ENCODE assay signal across 9 cellular contexts in genomic region chr19:47417746-47418594, GRCh38. TPM values are rescaled to one million over a fixed set of nuclear protein-coding genes. Genes with fewer than 3 reads are reported as not detected.
DNase-seq lines count a peak whose midpoint lies in the region; ATAC-seq and TF ChIP-seq lines count a peak whose summit lies in the region.
"Had no signal": no experiment of that assay in that cellular context is flagged by ENCODE, and none has a peak within 500 bp of the region (broad histone marks: within the 10 kb centered on the region; RNA-seq: fewer than 3 reads in every experiment).

No MANE protein-coding gene starts in this region.

- 6% methylated on average over 29 of the region's 29 CpGs for WGBS in aorta, 2 donors

- H3K36me3 Mint-ChIP-seq in activated naive CD4-positive, alpha-beta T cell treated with anti-CD3 and anti-CD28 coated beads, Interleukin-2, amount 10 ng/mL, durations not matched to agents 7 days and 5 days = no peaks in the 10 kb centered on the region
- H3K36me3 Mint-ChIP-seq in activated naive CD4-positive, alpha-beta T cell treated with anti-CD3 and anti-CD28 coated beads for 36 hours (ENCODE audit: low read depth) = no peaks in the 10 kb centered on the region

- H3K36me3 ChIP-seq in ascending aorta = no peaks in the 10 kb centered on the region
- no peaks in the 10 kb centered on the region for H3K36me3 ChIP-seq in thoracic aorta
- no peaks in the 10 kb centered on the region for H3K36me3 ChIP-seq in aorta (ENCODE audit: control insufficient read depth in 1 of 2, insufficient read depth in 2 of 2, low read length in 1 of 2)
- H3K36me3 ChIP-seq: MG63 had no signal

- H3K9me3 ChIP-seq in ascending aorta = no peaks in the 10 kb centered on the region
- H3K9me3 ChIP-seq in thoracic aorta = no peaks in the 10 kb centered on the region
- H3K9me3 ChIP-seq in aorta (ENCODE audit: control insufficient read depth, low read length) = no peaks in the 10 kb centered on the region
- H3K9me3 ChIP-seq: MG63 had no signal

- peaks cover 12% of the 10 kb centered on the region for H3K4me1 Mint-ChIP-seq in activated naive CD4-positive, alpha-beta T cell treated with anti-CD3 and anti-CD28 coated beads, Interleukin-2, amount 10 ng/mL, durations not matched to agents 7 days and 5 days
- peaks cover 43% of the 10 kb centered on the region for H3K4me1 Mint-ChIP-seq in activated naive CD4-positive, alpha-beta T cell treated with anti-CD3 and anti-CD28 coated beads for 36 hours (ENCODE audit: low read depth)

- ATAC-seq in thoracic aorta (ENCODE audit: insufficient number of reproducible peaks, low FRiP score, low read depth) (no peak), HG03175 (IDR thresholded peaks at IDR 0.05; ENCODE audit: unreplicated experiment) (no peak), aorta (ENCODE audit: low FRiP score) (no peak)

- TF ChIP-seq CTCF in ascending aorta (IDR thresholded peaks at IDR 0.05) (no peak), thoracic aorta (IDR thresholded peaks at IDR 0.05) (no peak)

- H3K4me1 ChIP-seq in ascending aorta (peaks cover 7 to 8% of the 10 kb centered on the region in 2 donors), thoracic aorta (ENCODE audit: control insufficient read depth in 1 of 2, low read depth in 2 of 2) (no peaks in the 10 kb centered on the region), aorta (ENCODE audit: control insufficient read depth in 1 of 2, insufficient read depth in 2 of 2, low read length in 2 of 2) (no peaks in the 10 kb centered on the region)

- peak overlapping the region; percentile 25 for H3K4me3 Mint-ChIP-seq in activated naive CD4-positive, alpha-beta T cell treated with anti-CD3 and anti-CD28 coated beads, Interleukin-2, amount 10 ng/mL, durations not matched to agents 7 days and 5 days
- H3K4me3 Mint-ChIP-seq in activated naive CD4-positive, alpha-beta T cell treated with anti-CD3 and anti-CD28 coated beads for 36 hours = no peak overlapping the region

- intact Hi-C loops in activated naive CD4-positive, alpha-beta T cell treated with anti-CD3 and anti-CD28 coated beads for 36 hours (cut with micrococcal nuclease) = loop anchor here (1.0 kb wide), 1 partner anchor 19 kb away; no protein-coding TSS in a partner anchor
- intact Hi-C loops in ascending aorta (cut with DNase I) = no loop called here
- intact Hi-C loops in aorta (cut with DNase I) = no loop called here

- CTCF ChIA-PET in activated naive CD4-positive, alpha-beta T cell treated with anti-CD3 and anti-CD28 coated beads, Interleukin-2, amount 10 ng/mL, durations not matched to agents 7 days and 5 days (lab: Charles Lee) = interaction anchor here (0.9 to 1.0 kb wide), 2 partner anchors 11 kb away, joined by 3 read pairs; no protein-coding TSS in a partner anchor
- CTCF ChIA-PET in activated naive CD4-positive, alpha-beta T cell treated with anti-CD3 and anti-CD28 coated beads for 36 hours (lab: Charles Lee) = interaction anchor here (1.2 kb wide), 1 partner anchor 10 kb away, joined by 4 read pairs; no protein-coding TSS in a partner anchor

- H3K27me3 ChIP-seq in ascending aorta = peaks cover 12% of the 10 kb centered on the region
- H3K27me3 ChIP-seq in thoracic aorta (replicated peaks; ENCODE audit: insufficient read depth) = peaks cover 33% of the 10 kb centered on the region
- H3K27me3 ChIP-seq in aorta (ENCODE audit: control insufficient read depth in 1 of 2, insufficient read depth in 2 of 2, low read length in 1 of 2) = peaks cover 0 to 2% of the 10 kb centered on the region in 2 donors

- no peaks in the 10 kb centered on the region for H3K9me3 Mint-ChIP-seq in activated naive CD4-positive, alpha-beta T cell treated with anti-CD3 and anti-CD28 coated beads, Interleukin-2, amount 10 ng/mL, durations not matched to agents 7 days and 5 days
- H3K9me3 Mint-ChIP-seq in activated naive CD4-positive, alpha-beta T cell treated with anti-CD3 and anti-CD28 coated beads for 36 hours = no peaks in the 10 kb centered on the region

- DNase-seq in activated naive CD4-positive, alpha-beta T cell treated with anti-CD3 and anti-CD28 coated beads, Interleukin-2, amount 10 ng/mL, durations not matched to agents 7 days and 5 days = no peak
- DNase-seq in activated naive CD4-positive, alpha-beta T cell treated with anti-CD3 and anti-CD28 coated beads for 36 hours = no peak
- DNase-seq in ascending aorta (ENCODE audit: low spot score in 2 of 2) (no peak), islet precursor cell (peak; percentile 56), thoracic aorta (ENCODE audit: low spot score) (no peak), DMS153 treated with DMSO at 0.1 percent for 48 hours (lab: John Stamatoyannopoulos, UW; ENCODE audit: unreplicated experiment) (no peak), aorta (no peak)
- DNase-seq: MG63 had no signal

- no peak overlapping the region for H3K27ac Mint-ChIP-seq in activated naive CD4-positive, alpha-beta T cell treated with anti-CD3 and anti-CD28 coated beads, Interleukin-2, amount 10 ng/mL, durations not matched to agents 7 days and 5 days
- H3K27ac Mint-ChIP-seq in activated naive CD4-positive, alpha-beta T cell treated with anti-CD3 and anti-CD28 coated beads for 36 hours = no peak overlapping the region

- H3K4me3 ChIP-seq in ascending aorta (peak overlapping the region; percentile 45 to 63), thoracic aorta (peak overlapping the region; percentile 37), aorta (ENCODE audit: low read length in 2 of 2) (no peak overlapping the region)
- H3K4me3 ChIP-seq: MG63 had no signal

- H3K27me3 Mint-ChIP-seq in activated naive CD4-positive, alpha-beta T cell treated with anti-CD3 and anti-CD28 coated beads, Interleukin-2, amount 10 ng/mL, durations not matched to agents 7 days and 5 days = peaks cover 52% of the 10 kb centered on the region
- peaks cover 71% of the 10 kb centered on the region for H3K27me3 Mint-ChIP-seq in activated naive CD4-positive, alpha-beta T cell treated with anti-CD3 and anti-CD28 coated beads for 36 hours (ENCODE audit: low read depth)

- H3K27ac ChIP-seq in ascending aorta (no peak overlapping the region), thoracic aorta (peak overlapping the region in 1 of 2 donors; percentile 38), aorta (ENCODE audit: low read depth in 1 of 2, low read length in 2 of 2) (no peak overlapping the region)

RNA-seq across cellular contexts. Expression of gene MEIS3, which starts 1.4 kb away (rescaled TPM):
- not detected for total RNA-seq in activated naive CD4-positive, alpha-beta T cell treated with anti-CD3 and anti-CD28 coated beads for 36 hours
- total RNA-seq in ascending aorta = 28.6 TPM
- 10 to 100 TPM in 1 of 2 donors, 1 to 10 TPM in 1; 6.4 to 11.5 TPM for total RNA-seq in thoracic aorta
- total RNA-seq in aorta = 10 to 100 TPM in 1 of 2 donors, 1 to 10 TPM in 1; 7.7 to 19.6 TPM
- polyA plus RNA-seq in aorta = 1 to 10 TPM in 1 of 2 donors, under 1 TPM in 1; 0.75 to 3.9 TPM

RNA-seq across cellular contexts. Expression of gene SLC8A2, which starts 53.7 kb away (rescaled TPM):
- total RNA-seq in activated naive CD4-positive, alpha-beta T cell treated with anti-CD3 and anti-CD28 coated beads for 36 hours = not detected
- total RNA-seq in ascending aorta (not detected), thoracic aorta (under 1 TPM in 1 of 2 donors, not detected in 1; 0.28 TPM), aorta (under 1 TPM; 0.23 to 0.72 TPM)
- not detected for polyA plus RNA-seq in aorta

Comparison
In these comparisons a context has a peak if more than half of its experiments do, and no peak if none do; other contexts are left out.
1. H3K4me3 ChIP-seq: peak in ascending aorta (2 of 2) and thoracic aorta (single experiment); none in aorta (0 of 2).
2. RNA of gene MEIS3, which starts 1.4 kb away (total RNA-seq): 28.6 TPM in ascending aorta (single experiment), 7.7 to 19.6 TPM in aorta and 6.4 to 11.5 TPM in thoracic aorta; not detected in activated naive CD4-positive, alpha-beta T cell treated with anti-CD3 and anti-CD28 coated beads for 36 hours; every median in the first group is over 4 times any median in the second.